ENCODE assay signal across 18 cellular contexts in genomic region chr4:151052785-151053184, GRCh38. TPM values are rescaled to one million over a fixed set of nuclear protein-coding genes. Genes with fewer than 3 reads are reported as not detected.
A peak's percentile ranks its signal among the peaks of the same experiment; 100 is the strongest.
DNase-seq lines count a peak whose midpoint lies in the region; ATAC-seq lines count a peak whose summit lies in the region.
"Had no signal": no experiment of that assay in that cellular context is flagged by ENCODE, and none has a peak within 500 bp of the region (broad histone marks: within the 10 kb centered on the region; RNA-seq: fewer than 3 reads in every experiment).

No MANE protein-coding gene starts in this region.

- H3K36me3 Mint-ChIP-seq in activated CD4-positive, alpha-beta T cell treated with anti-CD3 and anti-CD28 coated beads, Interleukin-2, amount 10 ng/mL, durations not matched to agents 7 days and 5 days (ENCODE audit: low read depth): no peaks in the 10 kb centered on the region
- H3K36me3 Mint-ChIP-seq in activated CD4-positive, alpha-beta memory T cell treated with anti-CD3 and anti-CD28 coated beads, Interleukin-2, amount 10 ng/mL, durations not matched to agents 7 days and 5 days (ENCODE audit: low read depth): no peaks in the 10 kb centered on the region
- H3K36me3 Mint-ChIP-seq: CD4-positive, alpha-beta memory T cell had no signal

- no peak overlapping the region for H3K27ac Mint-ChIP-seq in activated CD4-positive, alpha-beta T cell treated with anti-CD3 and anti-CD28 coated beads, Interleukin-2, amount 10 ng/mL, durations not matched to agents 7 days and 5 days
- no peak overlapping the region for H3K27ac Mint-ChIP-seq in activated CD4-positive, alpha-beta memory T cell treated with anti-CD3 and anti-CD28 coated beads, Interleukin-2, amount 10 ng/mL, durations not matched to agents 7 days and 5 days
- H3K27ac Mint-ChIP-seq: CD4-positive, alpha-beta memory T cell; H9; T-helper 17 cell had no signal

- no peak overlapping the region for H3K4me3 Mint-ChIP-seq in activated CD4-positive, alpha-beta T cell treated with anti-CD3 and anti-CD28 coated beads, Interleukin-2, amount 10 ng/mL, durations not matched to agents 7 days and 5 days
- no peak overlapping the region for H3K4me3 Mint-ChIP-seq in activated CD4-positive, alpha-beta memory T cell treated with anti-CD3 and anti-CD28 coated beads, Interleukin-2, amount 10 ng/mL, durations not matched to agents 7 days and 5 days
- H3K4me3 Mint-ChIP-seq: CD4-positive, alpha-beta memory T cell; H9; T-helper 17 cell had no signal

- intact Hi-C loops in left colon (cut with DNase I, micrococcal nuclease): no loop called here

- ATAC-seq in GM18519 (IDR thresholded peaks at IDR 0.05; ENCODE audit: low FRiP score, unreplicated experiment) (peak; percentile 7), GM21529 (IDR thresholded peaks at IDR 0.05; ENCODE audit: unreplicated experiment) (peak; percentile 10), HG03159 (IDR thresholded peaks at IDR 0.05; ENCODE audit: unreplicated experiment) (peak; percentile 11), left colon (peak; percentile 36)
- ATAC-seq: SK-N-SH treated with all-trans-retinoic acid at 6 μM for 48 hours, T-helper 17 cell had no signal

- CTCF ChIA-PET in activated CD4-positive, alpha-beta T cell treated with anti-CD3 and anti-CD28 coated beads, Interleukin-2, amount 10 ng/mL, durations not matched to agents 7 days and 5 days (lab: Charles Lee): interaction anchor here (0.7 kb wide), 1 partner anchor 9 kb away, joined by 3 read pairs; no protein-coding TSS in a partner anchor
- CTCF ChIA-PET in activated CD4-positive, alpha-beta memory T cell treated with anti-CD3 and anti-CD28 coated beads, Interleukin-2, amount 10 ng/mL, durations not matched to agents 7 days and 5 days (lab: Charles Lee): no interaction called here

- POLR2A ChIA-PET in activated CD4-positive, alpha-beta T cell treated with anti-CD3 and anti-CD28 coated beads, Interleukin-2, amount 10 ng/mL, durations not matched to agents 7 days and 5 days (lab: Charles Lee): interaction anchor here (0.6 kb wide), 1 partner anchor 193 kb away, joined by 4 read pairs; no protein-coding TSS in a partner anchor
- POLR2A ChIA-PET in activated CD4-positive, alpha-beta memory T cell treated with anti-CD3 and anti-CD28 coated beads, Interleukin-2, amount 10 ng/mL, durations not matched to agents 7 days and 5 days (lab: Charles Lee): interaction anchor here (0.9 kb wide), 1 partner anchor 47 kb away, joined by 4 read pairs; no protein-coding TSS in a partner anchor

- H3K4me1 Mint-ChIP-seq in activated CD4-positive, alpha-beta T cell treated with anti-CD3 and anti-CD28 coated beads, Interleukin-2, amount 10 ng/mL, durations not matched to agents 7 days and 5 days: no peaks in the 10 kb centered on the region
- H3K4me1 Mint-ChIP-seq in activated CD4-positive, alpha-beta memory T cell treated with anti-CD3 and anti-CD28 coated beads, Interleukin-2, amount 10 ng/mL, durations not matched to agents 7 days and 5 days: no peaks in the 10 kb centered on the region
- H3K4me1 Mint-ChIP-seq: CD4-positive, alpha-beta memory T cell; T-helper 17 cell had no signal

- in situ Hi-C loops in ACHN (cut with HindIII; ENCODE audit: low pct_ligation_motif_present, low pct_unique_long_range_greater_than_20kb, low sequenced_read_pairs): no loop called here

- H3K9me3 Mint-ChIP-seq in activated CD4-positive, alpha-beta T cell treated with anti-CD3 and anti-CD28 coated beads, Interleukin-2, amount 10 ng/mL, durations not matched to agents 7 days and 5 days: no peaks in the 10 kb centered on the region
- H3K9me3 Mint-ChIP-seq in activated CD4-positive, alpha-beta memory T cell treated with anti-CD3 and anti-CD28 coated beads, Interleukin-2, amount 10 ng/mL, durations not matched to agents 7 days and 5 days: no peaks in the 10 kb centered on the region
- H3K9me3 Mint-ChIP-seq: CD4-positive, alpha-beta memory T cell; H9 had no signal

- peaks cover 1% of the 10 kb centered on the region for H3K27me3 Mint-ChIP-seq in activated CD4-positive, alpha-beta T cell treated with anti-CD3 and anti-CD28 coated beads, Interleukin-2, amount 10 ng/mL, durations not matched to agents 7 days and 5 days
- H3K27me3 Mint-ChIP-seq in activated CD4-positive, alpha-beta memory T cell treated with anti-CD3 and anti-CD28 coated beads, Interleukin-2, amount 10 ng/mL, durations not matched to agents 7 days and 5 days: peaks cover 4% of the 10 kb centered on the region
- H3K27me3 Mint-ChIP-seq: CD4-positive, alpha-beta memory T cell; T-helper 17 cell had no signal

- DNase-seq in left colon: no peak
- DNase-seq in UCSD-AML1 (lab: John Stamatoyannopoulos, UW; ENCODE audit: unreplicated experiment): no peak
- no peak for DNase-seq in activated CD4-positive, alpha-beta T cell treated with anti-CD3 and anti-CD28 coated beads, Interleukin-2, amount 10 ng/mL, durations not matched to agents 7 days and 5 days
- DNase-seq in ACHN: no peak
- no peak for DNase-seq in activated CD4-positive, alpha-beta memory T cell treated with anti-CD3 and anti-CD28 coated beads, Interleukin-2, amount 10 ng/mL, durations not matched to agents 7 days and 5 days
- DNase-seq: BE2C; CD4-positive, alpha-beta memory T cell; H9; IMR-90; NCI-H1417; NCI-H2081; NCI-H524; SHP77; T-helper 17 cell had no signal

RNA-seq across cellular contexts. Expression of gene LRBA, which starts 37.7 kb away (rescaled TPM):
- 10 to 100 TPM; 65.7 to 80.0 TPM for total RNA-seq in left colon
- total RNA-seq in activated CD4-positive, alpha-beta T cell treated with anti-CD3 and anti-CD28 coated beads, Interleukin-2, amount 10 ng/mL, durations not matched to agents 7 days and 5 days: 10 to 100 TPM; 44.7 to 49.6 TPM
- total RNA-seq in activated CD4-positive, alpha-beta memory T cell treated with anti-CD3 and anti-CD28 coated beads, Interleukin-2, amount 10 ng/mL, durations not matched to agents 7 days and 5 days: 10 to 100 TPM; 42.4 to 45.2 TPM

RNA-seq across cellular contexts. Expression of gene RPS3A, which starts 46.6 kb away (rescaled TPM):
- 1,000 to 10,000 TPM; 1,187 to 1,396 TPM for total RNA-seq in left colon
- 1,000 to 10,000 TPM; 1,755 to 1,802 TPM for total RNA-seq in activated CD4-positive, alpha-beta T cell treated with anti-CD3 and anti-CD28 coated beads, Interleukin-2, amount 10 ng/mL, durations not matched to agents 7 days and 5 days
- 1,000 to 10,000 TPM; 1,515 to 1,526 TPM for total RNA-seq in activated CD4-positive, alpha-beta memory T cell treated with anti-CD3 and anti-CD28 coated beads, Interleukin-2, amount 10 ng/mL, durations not matched to agents 7 days and 5 days
